ENCODE assay signal across 9 cellular contexts in genomic region chr9:121271368-121272351, GRCh38. TPM values are rescaled to one million over a fixed set of nuclear protein-coding genes. Genes with fewer than 3 reads are reported as not detected.
DNase-seq lines count a peak whose midpoint lies in the region; ATAC-seq, FAIRE-seq and TF ChIP-seq lines count a peak whose summit lies in the region.
"Had no signal": no experiment of that assay in that cellular context is flagged by ENCODE, and none has a peak within 500 bp of the region (broad histone marks: within the 10 kb centered on the region; RNA-seq: fewer than 3 reads in every experiment).

No MANE protein-coding gene starts in this region.

- H3K9me3 Mint-ChIP-seq in stimulated activated effector memory CD8-positive, alpha-beta T cell treated with anti-CD3 and anti-CD28 coated beads, Interleukin-12 subunit alpha, Interleukin-12 subunit beta, amount 100 ng/mL, for 72 hours, result no peaks in the 10 kb centered on the region

- peak; percentile 85 for DNase-seq in SIG-M5 treated with dmso at 0.1 percent for 504 hours (lab: John Stamatoyannopoulos, UW; ENCODE audit: unreplicated experiment)
- DNase-seq in SIG-M5 (lab: John Stamatoyannopoulos, UW), result no peak
- DNase-seq in colonic mucosa, result no peak
- peak; percentile 46 for DNase-seq in urothelium cell line (ENCODE audit: low spot score)
- DNase-seq in DMS153 treated with DMSO at 0.1 percent for 48 hours (lab: John Stamatoyannopoulos, UW; ENCODE audit: unreplicated experiment), result no peak
- no peak for DNase-seq in stimulated activated effector memory CD8-positive, alpha-beta T cell treated with anti-CD3 and anti-CD28 coated beads, Interleukin-12 subunit alpha, Interleukin-12 subunit beta, amount 100 ng/mL, for 72 hours (ENCODE audit: low spot score in 2 of 2)
- DNase-seq in activated naive CD4-positive, alpha-beta T cell treated with anti-CD3 and anti-CD28 coated beads, Interleukin-2, amount 50 U/mL, for 16 hours, result no peak
- DNase-seq: 8988T had no signal

- TF ChIP-seq CTCF in colonic mucosa (IDR thresholded peaks at IDR 0.05), result no peak

- FAIRE-seq in urothelium cell line (lab: Jason Lieb, UNC), result no peak

- H3K4me3 ChIP-seq in colonic mucosa, result no peak overlapping the region
- no peak overlapping the region for H3K4me3 ChIP-seq in mucosa of stomach (ENCODE audit: low read length)

- H3K9ac ChIP-seq in colonic mucosa (ENCODE audit: low read depth in 2 of 2, low read length in 2 of 2) (peak overlapping the region in 1 of 2 donors; percentile 49), mucosa of stomach (ENCODE audit: low read length) (peak overlapping the region; percentile 55)

- H3K4me3 Mint-ChIP-seq in stimulated activated effector memory CD8-positive, alpha-beta T cell treated with anti-CD3 and anti-CD28 coated beads, Interleukin-12 subunit alpha, Interleukin-12 subunit beta, amount 100 ng/mL, for 72 hours, result no peak overlapping the region

- H3K4me1 Mint-ChIP-seq in stimulated activated effector memory CD8-positive, alpha-beta T cell treated with anti-CD3 and anti-CD28 coated beads, Interleukin-12 subunit alpha, Interleukin-12 subunit beta, amount 100 ng/mL, for 72 hours, result peaks cover 26% of the 10 kb centered on the region

- intact Hi-C loops in colonic mucosa (cut with DNase I), result no loop called here

- no peak for ATAC-seq in stimulated activated effector memory CD8-positive, alpha-beta T cell treated with anti-CD3 and anti-CD28 coated beads, Interleukin-12 subunit alpha, Interleukin-12 subunit beta, amount 100 ng/mL, for 72 hours

- peaks cover 5% of the 10 kb centered on the region for H3K4me1 ChIP-seq in colonic mucosa
- peaks cover 48% of the 10 kb centered on the region for H3K4me1 ChIP-seq in mucosa of stomach (ENCODE audit: control insufficient read depth, insufficient read depth, low read length)

- no peak overlapping the region for H3K27ac Mint-ChIP-seq in stimulated activated effector memory CD8-positive, alpha-beta T cell treated with anti-CD3 and anti-CD28 coated beads, Interleukin-12 subunit alpha, Interleukin-12 subunit beta, amount 100 ng/mL, for 72 hours

- no peaks in the 10 kb centered on the region for H3K36me3 Mint-ChIP-seq in stimulated activated effector memory CD8-positive, alpha-beta T cell treated with anti-CD3 and anti-CD28 coated beads, Interleukin-12 subunit alpha, Interleukin-12 subunit beta, amount 100 ng/mL, for 72 hours

- H3K27ac ChIP-seq in colonic mucosa, result peak overlapping the region; percentile 98

- H3K27me3 ChIP-seq in colonic mucosa (no peaks in the 10 kb centered on the region), mucosa of stomach (ENCODE audit: control insufficient read depth, insufficient read depth, low read length) (no peaks in the 10 kb centered on the region)

- no peaks in the 10 kb centered on the region for H3K36me3 ChIP-seq in colonic mucosa
- H3K36me3 ChIP-seq in mucosa of stomach (ENCODE audit: control insufficient read depth, insufficient read depth, low read length), result no peaks in the 10 kb centered on the region

- no peaks in the 10 kb centered on the region for H3K9me3 ChIP-seq in colonic mucosa
- no peaks in the 10 kb centered on the region for H3K9me3 ChIP-seq in mucosa of stomach (ENCODE audit: control insufficient read depth, low read length)

RNA-seq across cellular contexts. Expression of gene GSN, which starts 3.7 kb away (rescaled TPM):
- 100 to 1,000 TPM; 413 to 553 TPM for total RNA-seq in colonic mucosa

Comparison
In these comparisons a context has a peak if more than half of its experiments do, and no peak if none do; other contexts are left out.
1. DNase-seq: peak in SIG-M5 treated with dmso at 0.1 percent for 504 hours (single experiment) and urothelium cell line (single experiment); none in SIG-M5 (single experiment), colonic mucosa (single experiment), DMS153 treated with DMSO at 0.1 percent for 48 hours (single experiment), stimulated activated effector memory CD8-positive, alpha-beta T cell treated with anti-CD3 and anti-CD28 coated beads, Interleukin-12 subunit alpha, Interleukin-12 subunit beta, amount 100 ng/mL, for 72 hours (0 of 2) and activated naive CD4-positive, alpha-beta T cell treated with anti-CD3 and anti-CD28 coated beads, Interleukin-2, amount 50 U/mL, for 16 hours (single experiment).